Comparison of ENCODE assay signal across 1 cellular context in the genomic region with DNA sequence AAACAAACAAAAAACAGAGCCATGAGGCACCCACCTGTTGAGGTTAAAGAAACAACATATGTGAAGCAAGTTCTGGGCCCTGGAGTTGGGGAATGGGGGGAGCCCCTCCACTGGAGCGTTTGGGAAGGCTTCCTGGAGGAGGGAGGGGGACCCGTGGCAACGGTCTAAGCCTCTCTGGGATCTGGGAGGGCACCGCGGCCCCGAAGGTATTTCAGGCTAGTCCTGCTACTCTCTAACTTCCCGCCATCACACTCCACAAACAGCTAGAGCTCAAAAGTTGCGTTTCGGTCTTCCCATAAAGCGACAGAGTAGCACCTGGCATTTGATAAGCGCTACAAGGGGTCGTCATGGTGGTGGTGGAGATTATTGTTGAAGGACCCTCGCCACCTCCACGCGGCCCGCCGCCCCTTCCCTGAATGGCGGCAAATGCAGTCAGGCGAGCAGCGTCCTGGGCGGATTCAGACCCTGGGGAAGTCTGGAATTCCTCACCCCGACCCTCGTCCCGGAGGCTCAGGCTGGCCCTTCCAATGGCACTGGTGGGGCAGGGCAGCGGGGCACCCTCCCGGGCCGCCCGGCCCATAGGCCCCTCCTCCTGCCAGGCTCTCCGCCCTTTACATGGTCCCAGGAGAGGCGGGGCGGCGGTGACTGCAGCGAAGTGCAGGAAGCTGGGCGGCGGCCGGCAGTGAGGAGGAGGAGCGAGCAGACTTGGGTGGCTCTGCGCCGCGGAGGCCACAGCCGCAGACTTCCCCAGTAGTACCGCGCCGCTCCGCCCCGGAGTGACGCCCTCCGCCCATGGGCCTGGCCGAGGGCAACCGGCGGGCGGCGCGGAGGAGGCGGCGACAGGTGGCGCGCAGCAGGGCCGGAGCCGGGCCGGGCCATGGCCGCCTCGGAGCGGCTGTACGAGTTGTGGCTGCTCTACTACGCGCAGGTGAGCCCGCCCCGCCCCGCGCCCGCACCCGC.
TF ChIP-seq lines count a peak whose summit lies in the region.

A gene with protein sequence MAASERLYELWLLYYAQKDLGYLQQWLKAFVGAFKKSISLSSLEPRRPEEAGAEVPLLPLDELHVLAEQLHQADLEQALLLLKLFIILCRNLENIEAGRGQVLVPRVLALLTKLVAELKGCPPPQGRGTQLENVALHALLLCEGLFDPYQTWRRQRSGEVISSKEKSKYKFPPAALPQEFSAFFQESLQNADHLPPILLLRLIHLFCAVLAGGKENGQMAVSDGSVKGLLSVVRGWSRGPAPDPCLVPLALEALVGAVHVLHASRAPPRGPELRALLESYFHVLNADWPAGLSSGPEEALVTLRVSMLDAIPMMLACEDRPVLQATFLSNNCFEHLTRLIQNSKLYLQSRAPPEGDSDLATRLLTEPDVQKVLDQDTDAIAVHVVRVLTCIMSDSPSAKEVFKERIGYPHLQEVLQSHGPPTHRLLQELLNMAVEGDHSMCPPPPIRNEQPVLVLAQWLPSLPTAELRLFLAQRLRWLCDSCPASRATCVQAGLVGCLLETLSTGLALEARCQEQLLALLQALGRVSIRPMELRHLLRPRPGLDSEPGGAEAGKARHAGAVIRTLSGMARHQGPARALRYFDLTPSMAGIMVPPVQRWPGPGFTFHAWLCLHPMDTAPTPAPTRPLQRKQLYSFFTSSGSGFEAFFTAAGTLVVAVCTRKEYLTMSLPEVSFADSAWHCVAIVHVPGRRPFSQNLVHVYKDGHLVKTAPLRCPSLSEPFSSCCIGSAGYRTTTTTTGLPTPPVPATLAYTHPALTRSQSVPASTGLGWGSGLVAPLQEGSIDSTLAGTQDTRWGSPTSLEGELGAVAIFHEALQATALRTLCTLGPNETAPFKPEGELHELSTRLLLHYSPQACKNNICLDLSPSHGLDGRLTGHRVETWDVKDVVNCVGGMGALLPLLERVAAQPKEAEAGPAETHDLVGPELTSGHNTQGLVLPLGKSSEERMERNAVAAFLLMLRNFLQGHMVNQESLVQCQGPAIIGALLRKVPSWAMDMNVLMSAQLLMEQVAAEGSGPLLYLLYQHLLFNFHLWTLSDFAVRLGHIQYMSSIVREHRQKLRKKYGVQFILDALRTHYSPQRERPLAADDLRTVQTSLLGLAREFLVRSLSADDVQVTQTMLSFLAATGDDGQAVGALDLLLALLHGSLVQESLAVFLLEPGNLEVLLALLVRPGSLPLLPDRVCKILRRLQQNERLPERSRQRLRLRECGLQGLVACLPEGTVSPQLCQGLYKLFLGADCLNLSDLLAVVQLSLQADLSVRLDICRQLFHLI (N-terminal part only) (plus strand): TSS at position 682 of the 960 bp plus-strand sequence. CDS start 196 bp downstream, at position 878.

TF ChIP-seq in HepG2, 621 proteins besides CTCF, POLR2A, EP300 and RAD21 (continued from another document and continues in another):
- TF ChIP-seq ZNF841 (CRISPR knock-in tag; IDR thresholded peaks at IDR 0.05; ENCODE audit: borderline replicate concordance): no peak
- no peak for TF ChIP-seq JDP2 (CRISPR knock-in tag; IDR thresholded peaks at IDR 0.05; ENCODE audit: borderline replicate concordance)
- 0 out of 2 replicates have a peak, but pooled peaks have one; percentile 4 for TF ChIP-seq SP140L (CRISPR knock-in tag; IDR thresholded peaks at IDR 0.05; ENCODE audit: borderline replicate concordance)
- TF ChIP-seq, protein P1, sequence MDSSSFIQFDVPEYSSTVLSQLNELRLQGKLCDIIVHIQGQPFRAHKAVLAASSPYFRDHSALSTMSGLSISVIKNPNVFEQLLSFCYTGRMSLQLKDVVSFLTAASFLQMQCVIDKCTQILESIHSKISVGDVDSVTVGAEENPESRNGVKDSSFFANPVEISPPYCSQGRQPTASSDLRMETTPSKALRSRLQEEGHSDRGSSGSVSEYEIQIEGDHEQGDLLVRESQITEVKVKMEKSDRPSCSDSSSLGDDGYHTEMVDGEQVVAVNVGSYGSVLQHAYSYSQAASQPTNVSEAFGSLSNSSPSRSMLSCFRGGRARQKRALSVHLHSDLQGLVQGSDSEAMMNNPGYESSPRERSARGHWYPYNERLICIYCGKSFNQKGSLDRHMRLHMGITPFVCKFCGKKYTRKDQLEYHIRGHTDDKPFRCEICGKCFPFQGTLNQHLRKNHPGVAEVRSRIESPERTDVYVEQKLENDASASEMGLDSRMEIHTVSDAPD (CRISPR knock-in tag; IDR thresholded peaks at IDR 0.05): peak; percentile 62; the same call in 1 of the 2 replicates
- peak; percentile 76; the same call in 1 of the 2 replicates for TF ChIP-seq CCDC6 (CRISPR knock-in tag; IDR thresholded peaks at IDR 0.05)
- TF ChIP-seq PHF21A (CRISPR knock-in tag; IDR thresholded peaks at IDR 0.05): peak; percentile 47; the same call in 1 of the 2 replicates
- TF ChIP-seq MED8 (CRISPR knock-in tag; IDR thresholded peaks at IDR 0.05; ENCODE audit: insufficient replicate concordance): peak; percentile 2
- no peak for TF ChIP-seq ZNF124 (CRISPR knock-in tag; IDR thresholded peaks at IDR 0.05)
- no peak; the same call in 1 of the 2 replicates for TF ChIP-seq MTA1 (CRISPR knock-in tag; IDR thresholded peaks at IDR 0.05; ENCODE audit: borderline replicate concordance)
- TF ChIP-seq ZNF670 (CRISPR knock-in tag; IDR thresholded peaks at IDR 0.05; ENCODE audit: borderline replicate concordance): no peak
- peak; percentile 85 for TF ChIP-seq HNRNPLL (IDR thresholded peaks at IDR 0.05; ENCODE audit: low read depth, low read length, poor library complexity, severe bottlenecking)
- TF ChIP-seq, protein P2, sequence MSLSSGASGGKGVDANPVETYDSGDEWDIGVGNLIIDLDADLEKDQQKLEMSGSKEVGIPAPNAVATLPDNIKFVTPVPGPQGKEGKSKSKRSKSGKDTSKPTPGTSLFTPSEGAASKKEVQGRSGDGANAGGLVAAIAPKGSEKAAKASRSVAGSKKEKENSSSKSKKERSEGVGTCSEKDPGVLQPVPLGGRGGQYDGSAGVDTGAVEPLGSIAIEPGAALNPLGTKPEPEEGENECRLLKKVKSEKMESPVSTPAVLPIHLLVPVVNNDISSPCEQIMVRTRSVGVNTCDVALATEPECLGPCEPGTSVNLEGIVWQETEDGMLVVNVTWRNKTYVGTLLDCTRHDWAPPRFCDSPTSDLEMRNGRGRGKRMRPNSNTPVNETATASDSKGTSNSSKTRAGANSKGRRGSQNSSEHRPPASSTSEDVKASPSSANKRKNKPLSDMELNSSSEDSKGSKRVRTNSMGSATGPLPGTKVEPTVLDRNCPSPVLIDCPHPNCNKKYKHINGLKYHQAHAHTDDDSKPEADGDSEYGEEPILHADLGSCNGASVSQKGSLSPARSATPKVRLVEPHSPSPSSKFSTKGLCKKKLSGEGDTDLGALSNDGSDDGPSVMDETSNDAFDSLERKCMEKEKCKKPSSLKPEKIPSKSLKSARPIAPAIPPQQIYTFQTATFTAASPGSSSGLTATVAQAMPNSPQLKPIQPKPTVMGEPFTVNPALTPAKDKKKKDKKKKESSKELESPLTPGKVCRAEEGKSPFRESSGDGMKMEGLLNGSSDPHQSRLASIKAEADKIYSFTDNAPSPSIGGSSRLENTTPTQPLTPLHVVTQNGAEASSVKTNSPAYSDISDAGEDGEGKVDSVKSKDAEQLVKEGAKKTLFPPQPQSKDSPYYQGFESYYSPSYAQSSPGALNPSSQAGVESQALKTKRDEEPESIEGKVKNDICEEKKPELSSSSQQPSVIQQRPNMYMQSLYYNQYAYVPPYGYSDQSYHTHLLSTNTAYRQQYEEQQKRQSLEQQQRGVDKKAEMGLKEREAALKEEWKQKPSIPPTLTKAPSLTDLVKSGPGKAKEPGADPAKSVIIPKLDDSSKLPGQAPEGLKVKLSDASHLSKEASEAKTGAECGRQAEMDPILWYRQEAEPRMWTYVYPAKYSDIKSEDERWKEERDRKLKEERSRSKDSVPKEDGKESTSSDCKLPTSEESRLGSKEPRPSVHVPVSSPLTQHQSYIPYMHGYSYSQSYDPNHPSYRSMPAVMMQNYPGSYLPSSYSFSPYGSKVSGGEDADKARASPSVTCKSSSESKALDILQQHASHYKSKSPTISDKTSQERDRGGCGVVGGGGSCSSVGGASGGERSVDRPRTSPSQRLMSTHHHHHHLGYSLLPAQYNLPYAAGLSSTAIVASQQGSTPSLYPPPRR (CRISPR knock-in tag; IDR thresholded peaks at IDR 0.05; ENCODE audit: borderline replicate concordance): peak; percentile 36; the same call in 1 of the 2 replicates
- 0 out of 2 replicates have a peak, but pooled peaks have one; percentile 4 for TF ChIP-seq ZNF430 (CRISPR knock-in tag; IDR thresholded peaks at IDR 0.05)
- TF ChIP-seq, protein P3, sequence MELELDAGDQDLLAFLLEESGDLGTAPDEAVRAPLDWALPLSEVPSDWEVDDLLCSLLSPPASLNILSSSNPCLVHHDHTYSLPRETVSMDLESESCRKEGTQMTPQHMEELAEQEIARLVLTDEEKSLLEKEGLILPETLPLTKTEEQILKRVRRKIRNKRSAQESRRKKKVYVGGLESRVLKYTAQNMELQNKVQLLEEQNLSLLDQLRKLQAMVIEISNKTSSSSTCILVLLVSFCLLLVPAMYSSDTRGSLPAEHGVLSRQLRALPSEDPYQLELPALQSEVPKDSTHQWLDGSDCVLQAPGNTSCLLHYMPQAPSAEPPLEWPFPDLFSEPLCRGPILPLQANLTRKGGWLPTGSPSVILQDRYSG (CRISPR knock-in tag; IDR thresholded peaks at IDR 0.05): no peak
- TF ChIP-seq, protein P4, sequence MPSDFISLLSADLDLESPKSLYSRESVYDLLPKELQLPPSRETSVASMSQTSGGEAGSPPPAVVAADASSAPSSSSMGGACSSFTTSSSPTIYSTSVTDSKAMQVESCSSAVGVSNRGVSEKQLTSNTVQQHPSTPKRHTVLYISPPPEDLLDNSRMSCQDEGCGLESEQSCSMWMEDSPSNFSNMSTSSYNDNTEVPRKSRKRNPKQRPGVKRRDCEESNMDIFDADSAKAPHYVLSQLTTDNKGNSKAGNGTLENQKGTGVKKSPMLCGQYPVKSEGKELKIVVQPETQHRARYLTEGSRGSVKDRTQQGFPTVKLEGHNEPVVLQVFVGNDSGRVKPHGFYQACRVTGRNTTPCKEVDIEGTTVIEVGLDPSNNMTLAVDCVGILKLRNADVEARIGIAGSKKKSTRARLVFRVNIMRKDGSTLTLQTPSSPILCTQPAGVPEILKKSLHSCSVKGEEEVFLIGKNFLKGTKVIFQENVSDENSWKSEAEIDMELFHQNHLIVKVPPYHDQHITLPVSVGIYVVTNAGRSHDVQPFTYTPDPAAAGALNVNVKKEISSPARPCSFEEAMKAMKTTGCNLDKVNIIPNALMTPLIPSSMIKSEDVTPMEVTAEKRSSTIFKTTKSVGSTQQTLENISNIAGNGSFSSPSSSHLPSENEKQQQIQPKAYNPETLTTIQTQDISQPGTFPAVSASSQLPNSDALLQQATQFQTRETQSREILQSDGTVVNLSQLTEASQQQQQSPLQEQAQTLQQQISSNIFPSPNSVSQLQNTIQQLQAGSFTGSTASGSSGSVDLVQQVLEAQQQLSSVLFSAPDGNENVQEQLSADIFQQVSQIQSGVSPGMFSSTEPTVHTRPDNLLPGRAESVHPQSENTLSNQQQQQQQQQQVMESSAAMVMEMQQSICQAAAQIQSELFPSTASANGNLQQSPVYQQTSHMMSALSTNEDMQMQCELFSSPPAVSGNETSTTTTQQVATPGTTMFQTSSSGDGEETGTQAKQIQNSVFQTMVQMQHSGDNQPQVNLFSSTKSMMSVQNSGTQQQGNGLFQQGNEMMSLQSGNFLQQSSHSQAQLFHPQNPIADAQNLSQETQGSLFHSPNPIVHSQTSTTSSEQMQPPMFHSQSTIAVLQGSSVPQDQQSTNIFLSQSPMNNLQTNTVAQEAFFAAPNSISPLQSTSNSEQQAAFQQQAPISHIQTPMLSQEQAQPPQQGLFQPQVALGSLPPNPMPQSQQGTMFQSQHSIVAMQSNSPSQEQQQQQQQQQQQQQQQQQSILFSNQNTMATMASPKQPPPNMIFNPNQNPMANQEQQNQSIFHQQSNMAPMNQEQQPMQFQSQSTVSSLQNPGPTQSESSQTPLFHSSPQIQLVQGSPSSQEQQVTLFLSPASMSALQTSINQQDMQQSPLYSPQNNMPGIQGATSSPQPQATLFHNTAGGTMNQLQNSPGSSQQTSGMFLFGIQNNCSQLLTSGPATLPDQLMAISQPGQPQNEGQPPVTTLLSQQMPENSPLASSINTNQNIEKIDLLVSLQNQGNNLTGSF (CRISPR knock-in tag; IDR thresholded peaks at IDR 0.05): no peak
- TF ChIP-seq, protein P5, sequence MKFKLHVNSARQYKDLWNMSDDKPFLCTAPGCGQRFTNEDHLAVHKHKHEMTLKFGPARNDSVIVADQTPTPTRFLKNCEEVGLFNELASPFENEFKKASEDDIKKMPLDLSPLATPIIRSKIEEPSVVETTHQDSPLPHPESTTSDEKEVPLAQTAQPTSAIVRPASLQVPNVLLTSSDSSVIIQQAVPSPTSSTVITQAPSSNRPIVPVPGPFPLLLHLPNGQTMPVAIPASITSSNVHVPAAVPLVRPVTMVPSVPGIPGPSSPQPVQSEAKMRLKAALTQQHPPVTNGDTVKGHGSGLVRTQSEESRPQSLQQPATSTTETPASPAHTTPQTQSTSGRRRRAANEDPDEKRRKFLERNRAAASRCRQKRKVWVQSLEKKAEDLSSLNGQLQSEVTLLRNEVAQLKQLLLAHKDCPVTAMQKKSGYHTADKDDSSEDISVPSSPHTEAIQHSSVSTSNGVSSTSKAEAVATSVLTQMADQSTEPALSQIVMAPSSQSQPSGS (CRISPR knock-in tag; IDR thresholded peaks at IDR 0.05): no peak
- no peak for TF ChIP-seq ZNF10 (CRISPR knock-in tag; IDR thresholded peaks at IDR 0.05; ENCODE audit: borderline replicate concordance, low read depth)
- TF ChIP-seq ARNT (IDR thresholded peaks at IDR 0.05): no peak
- no peak for TF ChIP-seq ZNF674 (CRISPR knock-in tag; IDR thresholded peaks at IDR 0.05; ENCODE audit: low read depth)
- TF ChIP-seq HDAC6 (IDR thresholded peaks at IDR 0.05; ENCODE audit: low read depth, low read length): no peak
- TF ChIP-seq ZNF788 (CRISPR knock-in tag; IDR thresholded peaks at IDR 0.05; ENCODE audit: borderline replicate concordance): peak; percentile 54; the same call in 1 of the 2 replicates
- no peak for TF ChIP-seq ZNF598 (CRISPR knock-in tag; IDR thresholded peaks at IDR 0.05; ENCODE audit: borderline replicate concordance)
- TF ChIP-seq HMGA1 (CRISPR knock-in tag; conservative IDR thresholded peaks at IDR 0.05): no peak
- TF ChIP-seq, protein P6, sequence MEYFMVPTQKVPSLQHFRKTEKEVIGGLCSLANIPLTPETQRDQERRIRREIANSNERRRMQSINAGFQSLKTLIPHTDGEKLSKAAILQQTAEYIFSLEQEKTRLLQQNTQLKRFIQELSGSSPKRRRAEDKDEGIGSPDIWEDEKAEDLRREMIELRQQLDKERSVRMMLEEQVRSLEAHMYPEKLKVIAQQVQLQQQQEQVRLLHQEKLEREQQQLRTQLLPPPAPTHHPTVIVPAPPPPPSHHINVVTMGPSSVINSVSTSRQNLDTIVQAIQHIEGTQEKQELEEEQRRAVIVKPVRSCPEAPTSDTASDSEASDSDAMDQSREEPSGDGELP (IDR thresholded peaks at IDR 0.05; ENCODE audit: borderline replicate concordance, low read depth): 0 out of 2 replicates have a peak, but pooled peaks have one; percentile 20
- TF ChIP-seq, protein P7, sequence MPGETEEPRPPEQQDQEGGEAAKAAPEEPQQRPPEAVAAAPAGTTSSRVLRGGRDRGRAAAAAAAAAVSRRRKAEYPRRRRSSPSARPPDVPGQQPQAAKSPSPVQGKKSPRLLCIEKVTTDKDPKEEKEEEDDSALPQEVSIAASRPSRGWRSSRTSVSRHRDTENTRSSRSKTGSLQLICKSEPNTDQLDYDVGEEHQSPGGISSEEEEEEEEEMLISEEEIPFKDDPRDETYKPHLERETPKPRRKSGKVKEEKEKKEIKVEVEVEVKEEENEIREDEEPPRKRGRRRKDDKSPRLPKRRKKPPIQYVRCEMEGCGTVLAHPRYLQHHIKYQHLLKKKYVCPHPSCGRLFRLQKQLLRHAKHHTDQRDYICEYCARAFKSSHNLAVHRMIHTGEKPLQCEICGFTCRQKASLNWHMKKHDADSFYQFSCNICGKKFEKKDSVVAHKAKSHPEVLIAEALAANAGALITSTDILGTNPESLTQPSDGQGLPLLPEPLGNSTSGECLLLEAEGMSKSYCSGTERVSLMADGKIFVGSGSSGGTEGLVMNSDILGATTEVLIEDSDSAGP (CRISPR knock-in tag; IDR thresholded peaks at IDR 0.05; ENCODE audit: borderline replicate concordance): peak; percentile 71; the same call in 1 of the 2 replicates
